Comparison of ENCODE assay signal across 8 cellular contexts in genomic region chr5:131312235-131312772, GRCh38. TPM values are rescaled to one million over a fixed set of nuclear protein-coding genes. Genes with fewer than 3 reads are reported as not detected.
DNase-seq lines count a peak whose midpoint lies in the region; ATAC-seq and TF ChIP-seq lines count a peak whose summit lies in the region.
"Not testable (repeated sequence)": the region's sequence is repeated elsewhere in the genome, so short reads cannot be mapped to it uniquely, and the experiment has no call there.

No MANE protein-coding gene starts in this region.

- peak overlapping the region; percentile 32 for H3K4me3 ChIP-seq in CD4-positive, CD25-positive, alpha-beta regulatory T cell (ENCODE audit: low read depth, low read length)
- peak overlapping the region; percentile 64 for H3K4me3 ChIP-seq in HUES6 (ENCODE audit: low read depth, low read length)
- not testable (repeated sequence) for H3K4me3 ChIP-seq in hepatocyte

- peaks cover 34 to 93% (median 63%) of the 10 kb centered on the region in 4 donors for H3K4me1 Mint-ChIP-seq in CD4-positive, CD25-positive, alpha-beta regulatory T cell
- H3K4me1 Mint-ChIP-seq in T-helper 1 cell treated with Interleukin-12 subunit alpha and Interleukin-12 subunit beta and Interleukin-4 antibody, amounts not matched to agents 30 μg/mL and 1 μg/mL, for 36 hours (ENCODE audit: low read depth): peaks cover 57% of the 10 kb centered on the region
- H3K4me1 Mint-ChIP-seq in activated CD8-positive, alpha-beta memory T cell treated with anti-CD3 and anti-CD28 coated beads, Interleukin-2, amount 10 ng/mL, durations not matched to agents 7 days and 5 days: peaks cover 63% of the 10 kb centered on the region
- peaks cover 63% of the 10 kb centered on the region for H3K4me1 Mint-ChIP-seq in activated naive CD8-positive, alpha-beta T cell treated with anti-CD3 and anti-CD28 coated beads for 36 hours
- peaks cover 77 to 82% of the 10 kb centered on the region in 2 donors for H3K4me1 Mint-ChIP-seq in natural killer cell
- H3K4me1 Mint-ChIP-seq in stimulated activated naive B cell treated with anti-CD40 and anti-IgM and Interleukin-4, amounts not matched to agents 10 μg/mL and 1 μg/mL and 100 μg/mL, for 72 hours: peaks cover 43 to 68% of the 10 kb centered on the region in 2 donors

- peak overlapping the region; percentile 40 to 87 (median 82) for H3K4me3 Mint-ChIP-seq in CD4-positive, CD25-positive, alpha-beta regulatory T cell
- H3K4me3 Mint-ChIP-seq in T-helper 1 cell treated with Interleukin-12 subunit alpha and Interleukin-12 subunit beta and Interleukin-4 antibody, amounts not matched to agents 30 μg/mL and 1 μg/mL, for 36 hours: peak overlapping the region; percentile 54
- H3K4me3 Mint-ChIP-seq in activated CD8-positive, alpha-beta memory T cell treated with anti-CD3 and anti-CD28 coated beads, Interleukin-2, amount 10 ng/mL, durations not matched to agents 7 days and 5 days: peak overlapping the region; percentile 70
- H3K4me3 Mint-ChIP-seq in activated naive CD8-positive, alpha-beta T cell treated with anti-CD3 and anti-CD28 coated beads for 36 hours: peak overlapping the region; percentile 78
- H3K4me3 Mint-ChIP-seq in natural killer cell: peak overlapping the region; percentile 59
- not testable (repeated sequence) for H3K4me3 Mint-ChIP-seq in stimulated activated naive B cell treated with anti-CD40 and anti-IgM and Interleukin-4, amounts not matched to agents 10 μg/mL and 1 μg/mL and 100 μg/mL, for 72 hours

- peak in 1 of 3 donors; percentile 31 for DNase-seq in CD4-positive, CD25-positive, alpha-beta regulatory T cell
- peak; percentile 71 for DNase-seq in activated CD8-positive, alpha-beta memory T cell treated with anti-CD3 and anti-CD28 coated beads, Interleukin-2, amount 10 ng/mL, durations not matched to agents 7 days and 5 days
- peak; percentile 44 for DNase-seq in activated naive CD8-positive, alpha-beta T cell treated with anti-CD3 and anti-CD28 coated beads for 36 hours
- DNase-seq in hepatocyte (ENCODE audit: low spot score); natural killer cell; stimulated activated naive B cell treated with anti-CD40 and anti-IgM and Interleukin-4, amounts not matched to agents 10 μg/mL and 1 μg/mL and 100 μg/mL, for 72 hours: not testable (repeated sequence)

- peaks cover 54% of the 10 kb centered on the region for H3K79me2 ChIP-seq in hepatocyte

- H3K9me2 ChIP-seq in hepatocyte (replicated peaks; ENCODE audit: insufficient read depth): not testable (repeated sequence)

- intact Hi-C loops in natural killer cell (cut with micrococcal nuclease): not testable (repeated sequence)

- CTCF ChIA-PET in activated CD8-positive, alpha-beta memory T cell treated with anti-CD3 and anti-CD28 coated beads, Interleukin-2, amount 10 ng/mL, durations not matched to agents 7 days and 5 days (lab: Charles Lee): interaction anchor here (0.7 to 1.9 kb wide), 3 partner anchors 9 to 70 kb away, joined by 3 to 6 read pairs (median 3); no protein-coding TSS in a partner anchor

- H3K4me1 ChIP-seq in CD4-positive, CD25-positive, alpha-beta regulatory T cell (ENCODE audit: control insufficient read depth, insufficient read depth, low read length, poor library complexity, severe bottlenecking): peaks cover 30% of the 10 kb centered on the region
- H3K4me1 ChIP-seq in HUES6 (ENCODE audit: control insufficient read depth, insufficient read depth, low read length) (peaks cover 10% of the 10 kb centered on the region), hepatocyte (ENCODE audit: insufficient read depth) (peaks cover 12% of the 10 kb centered on the region)

- H3K27me3 Mint-ChIP-seq in CD4-positive, CD25-positive, alpha-beta regulatory T cell; T-helper 1 cell treated with Interleukin-12 subunit alpha and Interleukin-12 subunit beta and Interleukin-4 antibody, amounts not matched to agents 30 μg/mL and 1 μg/mL, for 36 hours (ENCODE audit: low read depth); activated CD8-positive, alpha-beta memory T cell treated with anti-CD3 and anti-CD28 coated beads, Interleukin-2, amount 10 ng/mL, durations not matched to agents 7 days and 5 days; activated naive CD8-positive, alpha-beta T cell treated with anti-CD3 and anti-CD28 coated beads for 36 hours; natural killer cell (ENCODE audit: low read depth in 2 of 2); stimulated activated naive B cell treated with anti-CD40 and anti-IgM and Interleukin-4, amounts not matched to agents 10 μg/mL and 1 μg/mL and 100 μg/mL, for 72 hours: not testable (repeated sequence)

- ATAC-seq in CD4-positive, CD25-positive, alpha-beta regulatory T cell (ENCODE audit: low read depth in 2 of 2); activated CD8-positive, alpha-beta memory T cell treated with anti-CD3 and anti-CD28 coated beads, Interleukin-2, amount 10 ng/mL, durations not matched to agents 7 days and 5 days; natural killer cell; stimulated activated naive B cell treated with anti-CD40 and anti-IgM and Interleukin-4, amounts not matched to agents 10 μg/mL and 1 μg/mL and 100 μg/mL, for 72 hours (replicated peaks): not testable (repeated sequence)

- not testable (repeated sequence) for H3K9me3 Mint-ChIP-seq in CD4-positive, CD25-positive, alpha-beta regulatory T cell; T-helper 1 cell treated with Interleukin-12 subunit alpha and Interleukin-12 subunit beta and Interleukin-4 antibody, amounts not matched to agents 30 μg/mL and 1 μg/mL, for 36 hours; activated CD8-positive, alpha-beta memory T cell treated with anti-CD3 and anti-CD28 coated beads, Interleukin-2, amount 10 ng/mL, durations not matched to agents 7 days and 5 days (ENCODE audit: low read depth); activated naive CD8-positive, alpha-beta T cell treated with anti-CD3 and anti-CD28 coated beads for 36 hours; natural killer cell; stimulated activated naive B cell treated with anti-CD40 and anti-IgM and Interleukin-4, amounts not matched to agents 10 μg/mL and 1 μg/mL and 100 μg/mL, for 72 hours

- not testable (repeated sequence) for H3K27me3 ChIP-seq in CD4-positive, CD25-positive, alpha-beta regulatory T cell (ENCODE audit: control insufficient read depth, insufficient read depth, low read length); HUES6 (ENCODE audit: control insufficient read depth, insufficient read depth, low read length); hepatocyte

- H3K27ac ChIP-seq in CD4-positive, CD25-positive, alpha-beta regulatory T cell (ENCODE audit: insufficient read depth, low read length, poor library complexity, severe bottlenecking): peak overlapping the region; percentile 23
- H3K27ac ChIP-seq in HUES6 (ENCODE audit: low read depth, low read length): not testable (repeated sequence)
- peak overlapping the region; percentile 69 for H3K27ac ChIP-seq in hepatocyte

- peak overlapping the region; percentile 88 to 98 (median 92) for H3K27ac Mint-ChIP-seq in CD4-positive, CD25-positive, alpha-beta regulatory T cell
- peak overlapping the region; percentile 59 for H3K27ac Mint-ChIP-seq in T-helper 1 cell treated with Interleukin-12 subunit alpha and Interleukin-12 subunit beta and Interleukin-4 antibody, amounts not matched to agents 30 μg/mL and 1 μg/mL, for 36 hours
- peak overlapping the region; percentile 78 for H3K27ac Mint-ChIP-seq in activated CD8-positive, alpha-beta memory T cell treated with anti-CD3 and anti-CD28 coated beads, Interleukin-2, amount 10 ng/mL, durations not matched to agents 7 days and 5 days
- peak overlapping the region; percentile 72 for H3K27ac Mint-ChIP-seq in activated naive CD8-positive, alpha-beta T cell treated with anti-CD3 and anti-CD28 coated beads for 36 hours
- H3K27ac Mint-ChIP-seq in natural killer cell: peak overlapping the region; percentile 71 to 89
- H3K27ac Mint-ChIP-seq in stimulated activated naive B cell treated with anti-CD40 and anti-IgM and Interleukin-4, amounts not matched to agents 10 μg/mL and 1 μg/mL and 100 μg/mL, for 72 hours: peak overlapping the region; percentile 51

- WGBS in hepatocyte (ENCODE audit: low lambda C conversion rate, missing lambda C conversion rate): 59% methylated on average over 16 of the region's 16 CpGs

- peaks cover 22% of the 10 kb centered on the region for H3K36me3 Mint-ChIP-seq in CD4-positive, CD25-positive, alpha-beta regulatory T cell
- peaks cover 23% of the 10 kb centered on the region for H3K36me3 Mint-ChIP-seq in T-helper 1 cell treated with Interleukin-12 subunit alpha and Interleukin-12 subunit beta and Interleukin-4 antibody, amounts not matched to agents 30 μg/mL and 1 μg/mL, for 36 hours (ENCODE audit: low read depth)
- H3K36me3 Mint-ChIP-seq in activated CD8-positive, alpha-beta memory T cell treated with anti-CD3 and anti-CD28 coated beads, Interleukin-2, amount 10 ng/mL, durations not matched to agents 7 days and 5 days: peaks cover 30% of the 10 kb centered on the region
- peaks cover 52% of the 10 kb centered on the region for H3K36me3 Mint-ChIP-seq in activated naive CD8-positive, alpha-beta T cell treated with anti-CD3 and anti-CD28 coated beads for 36 hours
- H3K36me3 Mint-ChIP-seq in natural killer cell: not testable (repeated sequence)
- peaks cover 16 to 42% of the 10 kb centered on the region in 2 donors for H3K36me3 Mint-ChIP-seq in stimulated activated naive B cell treated with anti-CD40 and anti-IgM and Interleukin-4, amounts not matched to agents 10 μg/mL and 1 μg/mL and 100 μg/mL, for 72 hours

- TF ChIP-seq CTCF in hepatocyte (IDR thresholded peaks at IDR 0.05; ENCODE audit: poor library complexity); natural killer cell (IDR thresholded peaks at IDR 0.05): not testable (repeated sequence)

- peak overlapping the region; percentile 74 for H3K4me2 ChIP-seq in hepatocyte

- H3K9me3 ChIP-seq in CD4-positive, CD25-positive, alpha-beta regulatory T cell (ENCODE audit: control insufficient read depth in 2 of 2, low read length in 2 of 2); HUES6 (ENCODE audit: control insufficient read depth, insufficient read depth, low read depth, low read length); hepatocyte (ENCODE audit: low read depth): not testable (repeated sequence)

- H3K9ac ChIP-seq in HUES6 (ENCODE audit: low read length): peak overlapping the region; percentile 77

- peaks cover 19% of the 10 kb centered on the region for H3K36me3 ChIP-seq in CD4-positive, CD25-positive, alpha-beta regulatory T cell (ENCODE audit: control insufficient read depth, insufficient read depth, low read length)
- H3K36me3 ChIP-seq in HUES6 (ENCODE audit: control insufficient read depth, insufficient read depth, low read length); hepatocyte (replicated peaks; ENCODE audit: insufficient read depth, low read depth): not testable (repeated sequence)

- H2AFZ ChIP-seq in hepatocyte: not testable (repeated sequence)

- H4K20me1 ChIP-seq in hepatocyte (ENCODE audit: insufficient read depth, poor library complexity, severe bottlenecking): not testable (repeated sequence)

RNA-seq across cellular contexts. Expression of gene CDC42SE2, which starts 48.5 kb away (rescaled TPM):
- total RNA-seq in CD4-positive, CD25-positive, alpha-beta regulatory T cell: 241 TPM
- polyA plus RNA-seq in CD4-positive, CD25-positive, alpha-beta regulatory T cell: 100 to 1,000 TPM; 351 to 429 (median 379) TPM
- total RNA-seq in activated CD8-positive, alpha-beta memory T cell treated with anti-CD3 and anti-CD28 coated beads, Interleukin-2, amount 10 ng/mL, durations not matched to agents 7 days and 5 days: 100 to 1,000 TPM; 118 to 149 TPM
- total RNA-seq in activated naive CD8-positive, alpha-beta T cell treated with anti-CD3 and anti-CD28 coated beads for 36 hours: 100 to 1,000 TPM; 112 to 116 TPM
- total RNA-seq in hepatocyte (45.4 and 51.5 TPM in 2 replicates), natural killer cell (100 to 1,000 TPM; 140 to 183 (median 166) TPM)
- polyA plus RNA-seq in hepatocyte: 21.9 and 27.2 TPM in 2 replicates
